ENCODE assay signal across 10 cellular contexts in the genomic region with DNA sequence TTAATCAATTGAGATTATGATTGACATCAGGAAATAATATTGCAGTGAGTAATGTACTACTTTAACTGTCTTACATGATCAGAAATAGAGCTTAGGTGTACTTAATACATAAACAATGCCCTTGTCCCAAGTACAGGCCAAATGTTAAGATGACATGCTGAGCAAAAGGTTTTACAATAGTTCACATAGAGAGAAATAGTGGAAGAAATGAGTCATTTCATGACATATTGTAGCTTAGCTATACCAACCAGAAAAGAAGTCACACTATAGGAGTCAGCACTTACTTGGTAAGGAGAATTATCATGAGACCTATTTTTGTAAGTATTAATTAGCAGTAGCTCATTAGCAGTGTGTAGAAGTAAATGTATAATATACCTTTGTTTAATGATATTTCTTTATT.
DNase-seq lines count a peak whose midpoint lies in the region; ATAC-seq and TF ChIP-seq lines count a peak whose summit lies in the region.
"Had no signal": no experiment of that assay in that cellular context is flagged by ENCODE, and none has a peak within 500 bp of the region (broad histone marks: within the 10 kb centered on the region; RNA-seq: fewer than 3 reads in every experiment).

No MANE protein-coding gene starts in this region.

- ATAC-seq in GM19395 (IDR thresholded peaks at IDR 0.05; ENCODE audit: unreplicated experiment) (peak; percentile 68), HG02884 (IDR thresholded peaks at IDR 0.05; ENCODE audit: unreplicated experiment) (peak; percentile 77), heart right ventricle (no peak)
- ATAC-seq: right cardiac atrium had no signal

- no peak overlapping the region for H4K91ac ChIP-seq in mesenchymal stem cell (ENCODE audit: low read length)

- H3K4ac ChIP-seq in mesenchymal stem cell (ENCODE audit: low read depth in 1 of 2, low read length in 2 of 2), result no peak overlapping the region

- no peak overlapping the region for H2BK12ac ChIP-seq in mesenchymal stem cell (ENCODE audit: low read length in 2 of 2)

- no peak overlapping the region for H2BK15ac ChIP-seq in mesenchymal stem cell (ENCODE audit: low read depth, poor library complexity, severe bottlenecking)

- no peak overlapping the region for H2AK5ac ChIP-seq in mesenchymal stem cell (ENCODE audit: low read length, severe bottlenecking)

- H3K36me3 ChIP-seq in mesenchymal stem cell (ENCODE audit: control insufficient read depth in 1 of 2, insufficient read depth in 2 of 2, low read depth in 1 of 2, low read length in 2 of 2) (no peaks in the 10 kb centered on the region), heart right ventricle (no peaks in the 10 kb centered on the region)

- TF ChIP-seq CTCF in heart right ventricle (IDR thresholded peaks at IDR 0.05), result no peak

- intact Hi-C loops in heart right ventricle (cut with DNase I), result no loop called here

- H3K4me3 ChIP-seq in mesenchymal stem cell (ENCODE audit: insufficient read depth in 1 of 2, low read depth in 1 of 2, low read length in 2 of 2) (no peak overlapping the region), heart right ventricle (no peak overlapping the region)

- H3K27ac ChIP-seq in mesenchymal stem cell (ENCODE audit: low read length, poor library complexity, severe bottlenecking) (no peak overlapping the region), heart right ventricle (no peak overlapping the region), caudate nucleus (ENCODE audit: low read depth, low read length) (no peak overlapping the region)

- no peak overlapping the region for H2BK120ac ChIP-seq in mesenchymal stem cell (ENCODE audit: low read depth, low read length)

- H3K4me1 ChIP-seq in mesenchymal stem cell (ENCODE audit: control insufficient read depth, insufficient read depth, low read depth, low read length) (no peaks in the 10 kb centered on the region), heart right ventricle (no peaks in the 10 kb centered on the region)

- no peak overlapping the region for H3K23ac ChIP-seq in mesenchymal stem cell (ENCODE audit: low read length in 2 of 2)

- no peak overlapping the region for H2BK5ac ChIP-seq in mesenchymal stem cell (ENCODE audit: low read depth, low read length, poor library complexity, severe bottlenecking)

- no peak overlapping the region for H4K8ac ChIP-seq in mesenchymal stem cell (ENCODE audit: low read length)

- no peak overlapping the region for H3K4me2 ChIP-seq in mesenchymal stem cell (ENCODE audit: low read length, poor library complexity, severe bottlenecking)

- H2AFZ ChIP-seq in mesenchymal stem cell (ENCODE audit: low read depth, low read length), result no peak overlapping the region

- H3K14ac ChIP-seq in mesenchymal stem cell (ENCODE audit: low read length in 2 of 2), result no peak overlapping the region

- no peak overlapping the region for H3K18ac ChIP-seq in mesenchymal stem cell (ENCODE audit: low read depth in 1 of 2, low read length in 2 of 2)

- no peak overlapping the region for H3K9ac ChIP-seq in mesenchymal stem cell (ENCODE audit: low read length)

- H3K27me3 ChIP-seq in mesenchymal stem cell (ENCODE audit: control insufficient read depth in 1 of 2, insufficient read depth in 1 of 2, low read length in 2 of 2) (no peaks in the 10 kb centered on the region), heart right ventricle (no peaks in the 10 kb centered on the region)

- H3K79me1 ChIP-seq in mesenchymal stem cell (replicated peaks; ENCODE audit: low read length, poor library complexity, severe bottlenecking), result no peaks in the 10 kb centered on the region

- DNase-seq in NCI-H69 (lab: John Stamatoyannopoulos, UW) (peak; percentile 67), mesenchymal stem cell (peak; percentile 79), NCI-H128 (lab: John Stamatoyannopoulos, UW; ENCODE audit: unreplicated experiment) (no peak), heart right ventricle (no peak), caudate nucleus (lab: John Stamatoyannopoulos, UW) (no peak)
- no peak for DNase-seq in activated CD8-positive, alpha-beta memory T cell treated with anti-CD3 and anti-CD28 coated beads, Interleukin-2, amount 50 U/mL, for 4 hours
- DNase-seq: islet precursor cell, right cardiac atrium had no signal

- H3K9me3 ChIP-seq in mesenchymal stem cell (ENCODE audit: control insufficient read depth, low read length) (no peaks in the 10 kb centered on the region), heart right ventricle (peaks cover 0 to 3% (median 0%) of the 10 kb centered on the region in 11 donors)

Comparison
In these comparisons a context has a peak if more than half of its experiments do, and no peak if none do; other contexts are left out.
1. ATAC-seq: peak in GM19395 (single experiment) and HG02884 (single experiment); none in heart right ventricle (0 of 8).
2. DNase-seq: peak in NCI-H69 (single experiment) and mesenchymal stem cell (single experiment); none in NCI-H128 (single experiment), heart right ventricle (0 of 2), caudate nucleus (0 of 61) and activated CD8-positive, alpha-beta memory T cell treated with anti-CD3 and anti-CD28 coated beads, Interleukin-2, amount 50 U/mL, for 4 hours (single experiment).